In the genomic region with DNA sequence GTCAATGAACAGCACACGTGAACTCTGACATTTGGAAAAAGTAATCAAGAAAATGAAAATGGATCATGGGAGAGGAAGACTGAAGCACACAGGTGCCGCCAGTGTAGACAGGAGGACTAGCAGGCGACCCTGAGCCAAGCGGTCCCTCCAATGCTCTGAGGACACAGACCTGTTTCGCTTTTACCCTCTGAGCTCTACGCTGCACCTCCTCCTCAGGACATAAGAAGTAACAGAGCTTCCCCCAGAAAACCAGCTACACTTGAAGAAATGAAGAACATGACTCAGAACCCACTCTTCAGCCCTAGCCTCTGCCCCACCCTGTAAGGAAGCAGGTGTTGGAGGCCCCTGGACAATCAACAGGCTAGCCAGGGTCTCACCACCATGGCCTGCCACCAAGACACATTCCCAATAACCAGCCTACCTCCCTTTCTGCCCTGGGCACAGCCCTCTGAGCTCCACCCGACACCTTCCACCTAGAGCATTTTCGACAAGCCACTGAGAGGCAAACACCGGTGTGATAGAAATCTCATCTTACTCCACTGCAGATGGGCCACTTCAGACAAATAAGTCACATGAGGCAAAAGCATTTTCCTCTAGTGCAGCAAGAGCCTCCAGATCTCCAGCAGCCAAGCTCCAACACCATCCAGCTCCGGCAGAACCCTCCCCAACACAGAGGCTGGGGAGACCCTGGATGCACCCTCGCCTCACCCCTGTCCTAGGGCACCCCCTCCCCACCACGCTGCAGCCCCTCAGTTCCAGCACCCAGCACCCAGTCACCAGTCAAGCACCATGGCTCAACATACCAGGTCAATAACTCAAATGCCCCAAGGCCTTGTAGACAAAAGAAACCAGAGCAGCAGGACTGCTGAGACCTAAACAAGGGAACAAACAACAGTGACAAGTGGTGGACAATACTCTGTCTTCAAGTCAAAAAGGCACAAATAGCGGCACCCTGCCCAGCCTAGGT, we compare ENCODE assay signal across 15 cellular contexts. TPM values are rescaled to one million over a fixed set of nuclear protein-coding genes. Genes with fewer than 3 reads are reported as not detected.
DNase-seq lines count a peak whose midpoint lies in the region; ATAC-seq and TF ChIP-seq lines count a peak whose summit lies in the region.
"Had no signal": no experiment of that assay in that cellular context is flagged by ENCODE, and none has a peak within 500 bp of the region (broad histone marks: within the 10 kb centered on the region; RNA-seq: fewer than 3 reads in every experiment).

No MANE protein-coding gene starts in this region.

- peaks cover 8% of the 10 kb centered on the region for H3K9me3 Mint-ChIP-seq in activated CD4-positive, alpha-beta T cell treated with anti-CD3 and anti-CD28 coated beads for 36 hours (ENCODE audit: low read depth)

- peak; percentile 50 for ATAC-seq in GM21723 (IDR thresholded peaks at IDR 0.05; ENCODE audit: unreplicated experiment)
- no peak for ATAC-seq in Right ventricle myocardium inferior
- no peak for ATAC-seq in GM21528 (IDR thresholded peaks at IDR 0.05; ENCODE audit: low FRiP score, unreplicated experiment)
- no peak for ATAC-seq in activated CD4-positive, alpha-beta T cell treated with anti-CD3 and anti-CD28 coated beads for 36 hours
- ATAC-seq: stimulated activated naive CD8-positive, alpha-beta T cell treated with anti-CD3 and anti-CD28 coated beads, Interleukin-15, amount 100 ng/mL, for 72 hours had no signal

- H3K4me1 Mint-ChIP-seq in activated CD4-positive, alpha-beta T cell treated with anti-CD3 and anti-CD28 coated beads for 36 hours = no peaks in the 10 kb centered on the region
- H3K4me1 Mint-ChIP-seq: CD8-positive, alpha-beta memory T cell had no signal

- peaks cover 3% of the 10 kb centered on the region for H3K36me3 Mint-ChIP-seq in activated CD4-positive, alpha-beta T cell treated with anti-CD3 and anti-CD28 coated beads for 36 hours (ENCODE audit: low read depth)
- H3K36me3 Mint-ChIP-seq: CD8-positive, alpha-beta memory T cell had no signal

- POLR2A ChIA-PET in activated CD4-positive, alpha-beta T cell treated with anti-CD3 and anti-CD28 coated beads for 36 hours (lab: Charles Lee) = no interaction called here

- DNase-seq in EH (ENCODE audit: low read depth) (peak; percentile 40), NCI-H69 (lab: John Stamatoyannopoulos, UW) (peak; percentile 29), myocyte (ENCODE audit: low read depth) (peak; percentile 55), Right ventricle myocardium inferior (ENCODE audit: missing footprints) (no peak), right atrium auricular region (ENCODE audit: low spot score) (no peak)
- no peak for DNase-seq in activated CD4-positive, alpha-beta T cell treated with anti-CD3 and anti-CD28 coated beads for 36 hours
- DNase-seq: activated naive CD8-positive, alpha-beta T cell treated with anti-CD3 and anti-CD28 coated beads for 36 hours; CD8-positive, alpha-beta memory T cell; KG1; midbrain; NCI-H2227 treated with DMSO at 0.1 percent for 48 hours; stimulated activated naive CD8-positive, alpha-beta T cell treated with anti-CD3 and anti-CD28 coated beads, Interleukin-15, amount 100 ng/mL, for 72 hours had no signal

- CTCF ChIA-PET in activated CD4-positive, alpha-beta T cell treated with anti-CD3 and anti-CD28 coated beads for 36 hours (lab: Charles Lee) = no interaction called here

- H3K27ac Mint-ChIP-seq in activated CD4-positive, alpha-beta T cell treated with anti-CD3 and anti-CD28 coated beads for 36 hours = no peak overlapping the region
- H3K27ac Mint-ChIP-seq: activated naive CD8-positive, alpha-beta T cell treated with anti-CD3 and anti-CD28 coated beads for 36 hours; CD8-positive, alpha-beta memory T cell had no signal

- H3K4me3 ChIP-seq in right atrium auricular region = no peak overlapping the region
- H3K4me3 ChIP-seq: coronary artery had no signal

- H3K27me3 ChIP-seq in right atrium auricular region = no peaks in the 10 kb centered on the region

- H3K9me3 ChIP-seq in right atrium auricular region = peaks cover 0 to 8% of the 10 kb centered on the region in 2 donors

- no peak for TF ChIP-seq CTCF in right atrium auricular region (IDR thresholded peaks at IDR 0.05)

- H3K27me3 Mint-ChIP-seq in activated CD4-positive, alpha-beta T cell treated with anti-CD3 and anti-CD28 coated beads for 36 hours = no peaks in the 10 kb centered on the region
- H3K27me3 Mint-ChIP-seq: activated naive CD8-positive, alpha-beta T cell treated with anti-CD3 and anti-CD28 coated beads for 36 hours had no signal

- intact Hi-C loops in Right ventricle myocardium inferior (cut with DNase I) = no loop called here
- intact Hi-C loops in activated CD4-positive, alpha-beta T cell treated with anti-CD3 and anti-CD28 coated beads for 36 hours (cut with DNase I, micrococcal nuclease) = no loop called here

- H3K4me1 ChIP-seq in right atrium auricular region = no peaks in the 10 kb centered on the region

- no peak overlapping the region for H3K27ac ChIP-seq in right atrium auricular region
- H3K27ac ChIP-seq: coronary artery had no signal

- H3K36me3 ChIP-seq in right atrium auricular region = no peaks in the 10 kb centered on the region

- no peak overlapping the region for H3K4me3 Mint-ChIP-seq in activated CD4-positive, alpha-beta T cell treated with anti-CD3 and anti-CD28 coated beads for 36 hours
- H3K4me3 Mint-ChIP-seq: activated naive CD8-positive, alpha-beta T cell treated with anti-CD3 and anti-CD28 coated beads for 36 hours; CD8-positive, alpha-beta memory T cell; stimulated activated naive CD8-positive, alpha-beta T cell treated with anti-CD3 and anti-CD28 coated beads, Interleukin-15, amount 100 ng/mL, for 72 hours had no signal

RNA-seq across cellular contexts. Expression of a gene that starts 11.4 kb away (rescaled TPM):
- total RNA-seq in myocyte = 12.5 and 16.4 TPM in 2 replicates
- polyA plus RNA-seq in myocyte (2012) = 13.1 TPM
- 13.0 TPM for total RNA-seq in Right ventricle myocardium inferior
- 1 to 10 TPM; 6.2 to 7.1 TPM for total RNA-seq in right atrium auricular region
- total RNA-seq in activated CD4-positive, alpha-beta T cell treated with anti-CD3 and anti-CD28 coated beads for 36 hours = 1 to 10 TPM; 4.0 to 4.9 TPM

Comparison
In these comparisons a context has a peak if more than half of its experiments do, and no peak if none do; other contexts are left out.
1. DNase-seq: peak in EH (single experiment), NCI-H69 (single experiment) and myocyte (single experiment); none in Right ventricle myocardium inferior (single experiment), right atrium auricular region (single experiment) and activated CD4-positive, alpha-beta T cell treated with anti-CD3 and anti-CD28 coated beads for 36 hours (single experiment).